Comparison of ENCODE assay signal across 9 cellular contexts in the genomic region with DNA sequence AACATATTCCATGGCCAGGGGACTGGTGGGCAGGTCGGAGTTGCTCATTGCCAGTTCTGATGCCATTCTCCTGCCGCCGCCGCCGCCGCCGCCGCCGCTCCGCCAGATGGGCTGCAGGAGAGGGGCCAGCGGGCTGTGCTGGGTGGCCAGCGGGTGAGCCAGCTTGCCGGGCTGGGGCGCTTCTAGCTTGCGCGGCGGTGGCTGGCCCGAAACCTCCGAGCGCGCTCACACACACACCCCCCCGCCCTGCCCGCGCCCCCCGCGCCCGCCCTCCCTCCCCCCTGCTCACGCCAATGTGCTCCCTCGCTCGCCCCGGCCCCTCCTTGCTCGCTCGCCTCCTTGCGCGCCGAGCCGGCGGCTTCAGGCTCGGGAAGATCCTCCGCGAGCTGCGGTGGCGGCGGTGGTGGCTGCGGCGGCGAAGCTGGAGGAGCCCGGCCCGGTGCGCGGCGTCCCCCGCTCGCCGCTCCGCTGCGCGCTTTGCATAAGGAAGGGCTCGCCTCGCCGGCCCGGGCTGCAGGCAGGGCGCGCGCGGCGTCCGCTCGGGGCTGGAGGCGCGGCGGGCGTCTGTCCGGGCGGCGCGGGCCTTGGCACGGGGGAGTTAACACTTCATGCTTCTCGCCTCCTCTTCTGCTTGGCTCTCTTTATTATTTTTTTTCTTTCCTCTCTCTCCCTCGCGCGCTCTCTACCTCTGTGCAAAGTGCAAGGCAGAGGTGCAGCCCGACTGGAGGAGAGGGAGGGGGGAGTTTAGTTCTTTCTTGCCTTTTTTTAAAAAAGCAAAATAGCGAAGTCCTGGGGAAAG. TPM values are rescaled to one million over a fixed set of nuclear protein-coding genes. Genes with fewer than 3 reads are reported as not detected.
A peak's percentile ranks its signal among the peaks of the same experiment; 100 is the strongest.
DNase-seq lines count a peak whose midpoint lies in the region; ATAC-seq and FAIRE-seq lines count a peak whose summit lies in the region.
"Had no signal": no experiment of that assay in that cellular context is flagged by ENCODE, and none has a peak within 500 bp of the region (broad histone marks: within the 10 kb centered on the region; RNA-seq: fewer than 3 reads in every experiment).

No MANE protein-coding gene starts in this region.

- peaks cover 3% of the 10 kb centered on the region for H3K27me3 Mint-ChIP-seq in activated T-helper 2 cell treated with anti-CD3 and anti-CD28 coated beads, Interferon-gamma antibody, Interleukin-2, Interleukin-4, amounts not matched to agents 10 μg/mL and 5 μg/mL and 100 μg/mL, durations not matched to agents 14 hours and 24 hours and 36 hours (ENCODE audit: low read depth)
- peaks cover 28 to 73% (median 41%) of the 10 kb centered on the region in 5 donors for H3K27me3 Mint-ChIP-seq in naive thymus-derived CD8-positive, alpha-beta T cell

- DNase-seq in stimulated activated CD8-positive, alpha-beta memory T cell treated with anti-CD3 and anti-CD28 coated beads, Interleukin-12 subunit alpha, Interleukin-12 subunit beta, amount 100 ng/mL, for 4 hours (ENCODE audit: low read depth) = peak; percentile 25
- DNase-seq in stimulated activated CD8-positive, alpha-beta memory T cell treated with anti-CD3 and anti-CD28 coated beads, Interleukin-4, amount 100 ng/mL, for 48 hours = no peak
- DNase-seq in NCI-H2227 (lab: John Stamatoyannopoulos, UW; ENCODE audit: unreplicated experiment) (peak; percentile 74), fibroblast of peridontal ligament (ENCODE audit: extremely low read depth) (peak; percentile 30), urothelium cell line (ENCODE audit: low spot score) (peak; percentile 61)
- DNase-seq in activated T-helper 2 cell treated with anti-CD3 and anti-CD28 coated beads, Interferon-gamma antibody, Interleukin-2, Interleukin-4, amounts not matched to agents 10 μg/mL and 5 μg/mL and 100 μg/mL, durations not matched to agents 14 hours and 24 hours and 36 hours (ENCODE audit: low spot score) = peak; percentile 56
- peak in 4 of 10 donors; percentile 7 to 23 (median 12) for DNase-seq in naive thymus-derived CD8-positive, alpha-beta T cell

- H3K27ac Mint-ChIP-seq in activated T-helper 2 cell treated with anti-CD3 and anti-CD28 coated beads, Interferon-gamma antibody, Interleukin-2, Interleukin-4, amounts not matched to agents 10 μg/mL and 5 μg/mL and 100 μg/mL, durations not matched to agents 14 hours and 24 hours and 36 hours = peak overlapping the region; percentile 96
- H3K27ac Mint-ChIP-seq in naive thymus-derived CD8-positive, alpha-beta T cell = peak overlapping the region in 9 of 10 donors; percentile 28 to 89 (median 81)

- intact Hi-C loops in activated T-helper 2 cell treated with anti-CD3 and anti-CD28 coated beads, Interferon-gamma antibody, Interleukin-2, Interleukin-4, amounts not matched to agents 10 μg/mL and 5 μg/mL and 100 μg/mL, durations not matched to agents 14 hours and 24 hours and 36 hours (cut with micrococcal nuclease) = loop anchor here (1.0 to 10.0 kb wide), 13 partner anchors 117 to 1098 kb away; no protein-coding TSS in a partner anchor

- FAIRE-seq in urothelium cell line (lab: Jason Lieb, UNC) = no peak
- FAIRE-seq: GM18507 had no signal

- no peaks in the 10 kb centered on the region for H3K9me3 Mint-ChIP-seq in activated T-helper 2 cell treated with anti-CD3 and anti-CD28 coated beads, Interferon-gamma antibody, Interleukin-2, Interleukin-4, amounts not matched to agents 10 μg/mL and 5 μg/mL and 100 μg/mL, durations not matched to agents 14 hours and 24 hours and 36 hours
- no peaks in the 10 kb centered on the region for H3K9me3 Mint-ChIP-seq in naive thymus-derived CD8-positive, alpha-beta T cell

- H3K36me3 Mint-ChIP-seq in activated T-helper 2 cell treated with anti-CD3 and anti-CD28 coated beads, Interferon-gamma antibody, Interleukin-2, Interleukin-4, amounts not matched to agents 10 μg/mL and 5 μg/mL and 100 μg/mL, durations not matched to agents 14 hours and 24 hours and 36 hours (ENCODE audit: low read depth) = peaks cover 38% of the 10 kb centered on the region
- peaks cover 0 to 4% (median 3%) of the 10 kb centered on the region in 3 donors for H3K36me3 Mint-ChIP-seq in naive thymus-derived CD8-positive, alpha-beta T cell

- H3K4me1 Mint-ChIP-seq in activated T-helper 2 cell treated with anti-CD3 and anti-CD28 coated beads, Interferon-gamma antibody, Interleukin-2, Interleukin-4, amounts not matched to agents 10 μg/mL and 5 μg/mL and 100 μg/mL, durations not matched to agents 14 hours and 24 hours and 36 hours (ENCODE audit: low read depth) = peaks cover 47% of the 10 kb centered on the region
- H3K4me1 Mint-ChIP-seq in naive thymus-derived CD8-positive, alpha-beta T cell = peaks cover 12 to 40% (median 29%) of the 10 kb centered on the region in 4 donors

- peak; percentile 54 to 58 for ATAC-seq in naive thymus-derived CD8-positive, alpha-beta T cell
- no peak for ATAC-seq in HG03175 (IDR thresholded peaks at IDR 0.05; ENCODE audit: unreplicated experiment)

- peak overlapping the region; percentile 96 for H3K4me3 Mint-ChIP-seq in activated T-helper 2 cell treated with anti-CD3 and anti-CD28 coated beads, Interferon-gamma antibody, Interleukin-2, Interleukin-4, amounts not matched to agents 10 μg/mL and 5 μg/mL and 100 μg/mL, durations not matched to agents 14 hours and 24 hours and 36 hours (ENCODE audit: low read depth)
- H3K4me3 Mint-ChIP-seq in naive thymus-derived CD8-positive, alpha-beta T cell = peak overlapping the region; percentile 84 to 98 (median 92)

- POLR2A ChIA-PET in naive thymus-derived CD8-positive, alpha-beta T cell (lab: Charles Lee) = no interaction called here

RNA-seq across cellular contexts. Expression of a gene that starts 0.5 kb away (rescaled TPM):
- total RNA-seq in activated T-helper 2 cell treated with anti-CD3 and anti-CD28 coated beads, Interferon-gamma antibody, Interleukin-2, Interleukin-4, amounts not matched to agents 10 μg/mL and 5 μg/mL and 100 μg/mL, durations not matched to agents 14 hours and 24 hours and 36 hours = 73.6 and 74.2 TPM in 2 replicates
- 1 to 10 TPM in 1 of 2 experiments, under 1 TPM in 1; 0.74 to 1.0 TPM for total RNA-seq in naive thymus-derived CD8-positive, alpha-beta T cell
- polyA plus RNA-seq in naive thymus-derived CD8-positive, alpha-beta T cell = under 1 TPM in 2 of 3 donors, not detected in 1; 0.09 to 0.67 TPM

Comparison
In these comparisons a context has a peak if more than half of its experiments do, and no peak if none do; other contexts are left out.
1. RNA of a gene that starts 0.5 kb away (total RNA-seq): 73.6 to 74.2 TPM in activated T-helper 2 cell treated with anti-CD3 and anti-CD28 coated beads, Interferon-gamma antibody, Interleukin-2, Interleukin-4, amounts not matched to agents 10 μg/mL and 5 μg/mL and 100 μg/mL, durations not matched to agents 14 hours and 24 hours and 36 hours; 0.74 to 1.0 TPM in naive thymus-derived CD8-positive, alpha-beta T cell; every median in the first group is over 10 times any median in the second.